ENCODE assay signal across 14 cellular contexts in the genomic region with DNA sequence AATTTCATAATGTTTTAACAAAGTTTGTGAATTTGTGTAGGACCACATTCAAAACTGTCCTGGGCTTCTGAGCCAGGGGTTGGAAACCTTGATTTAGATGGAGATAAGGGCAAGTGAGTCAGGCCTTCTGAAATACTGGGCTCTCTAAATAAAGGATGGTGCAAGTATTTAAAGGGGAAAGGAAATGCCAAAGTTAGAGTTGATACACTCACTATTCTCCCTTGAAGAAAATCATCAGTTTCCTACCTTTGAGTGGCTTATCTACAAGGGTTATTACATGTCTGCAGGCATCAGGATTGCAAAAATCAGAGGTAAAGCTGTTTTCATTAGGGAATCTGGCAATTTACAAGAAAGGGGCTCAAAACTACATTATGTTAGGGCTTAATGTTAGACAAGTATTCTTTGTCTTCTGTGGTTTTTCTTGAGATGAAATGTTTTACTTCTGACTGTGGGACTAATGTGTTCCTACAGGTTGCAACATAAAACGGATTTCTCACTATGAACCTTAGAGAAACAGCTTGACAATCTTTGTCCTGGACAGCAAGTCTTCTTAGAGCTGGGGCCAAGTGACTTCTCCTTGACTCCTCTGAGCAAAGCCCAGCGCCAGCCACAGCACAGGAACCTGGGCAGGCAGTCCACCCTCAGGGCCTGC. TPM values are rescaled to one million over a fixed set of nuclear protein-coding genes. Genes with fewer than 3 reads are reported as not detected.
DNase-seq lines count a peak whose midpoint lies in the region; ATAC-seq and TF ChIP-seq lines count a peak whose summit lies in the region.
"Had no signal": no experiment of that assay in that cellular context is flagged by ENCODE, and none has a peak within 500 bp of the region (broad histone marks: within the 10 kb centered on the region; RNA-seq: fewer than 3 reads in every experiment).

No MANE protein-coding gene starts in this region.

- 80% methylated on average over 2 of the region's 2 CpGs for WGBS in smooth muscle cell (ENCODE audit: low lambda C conversion rate)

- H3K9me3 Mint-ChIP-seq in stimulated activated naive CD8-positive, alpha-beta T cell treated with anti-CD3 and anti-CD28 coated beads, Interleukin-15, amount 100 ng/mL, for 72 hours: peaks cover 7 to 11% of the 10 kb centered on the region in 2 donors
- H3K9me3 Mint-ChIP-seq in type B pancreatic cell: no peaks in the 10 kb centered on the region

- peaks cover 49% of the 10 kb centered on the region for H3K79me2 ChIP-seq in smooth muscle cell (ENCODE audit: low read depth)

- no peak for DNase-seq in stimulated activated naive CD8-positive, alpha-beta T cell treated with anti-CD3 and anti-CD28 coated beads, Interleukin-15, Interleukin-2, amounts not matched to agents 100 U/mL and 50 U/mL, for 24 hours
- DNase-seq in stimulated activated naive CD8-positive, alpha-beta T cell treated with anti-CD3 and anti-CD28 coated beads, Interleukin-15, amount 100 ng/mL, for 72 hours: no peak
- DNase-seq in T-helper 17 cell (no peak), fibroblast of pulmonary artery (ENCODE audit: low read depth) (peak; percentile 44), type B pancreatic cell (ENCODE audit: extremely low spot score, unreplicated experiment) (no peak), SW480 (ENCODE audit: low spot score) (no peak), smooth muscle cell (lab: John Stamatoyannopoulos, UW; ENCODE audit: unreplicated experiment) (no peak)
- DNase-seq: activated T-cell treated with anti-CD3 and anti-CD28 coated beads, Interleukin-2, amount 50 U/mL, for 1 hour; colonic mucosa; Peyer's patch had no signal

- H3K27ac Mint-ChIP-seq in stimulated activated naive CD8-positive, alpha-beta T cell treated with anti-CD3 and anti-CD28 coated beads, Interleukin-15, amount 100 ng/mL, for 72 hours: no peak overlapping the region
- peak overlapping the region; percentile 64 for H3K27ac Mint-ChIP-seq in T-helper 17 cell
- peak overlapping the region; percentile 2 for H3K27ac Mint-ChIP-seq in type B pancreatic cell

- H3F3A ChIP-seq in smooth muscle cell (ENCODE audit: low read depth): no peaks in the 10 kb centered on the region

- H3K4me3 ChIP-seq in fibroblast of pulmonary artery (replicated peaks; ENCODE audit: low read depth, low read length): no peak overlapping the region
- no peak overlapping the region for H3K4me3 ChIP-seq in smooth muscle cell
- H3K4me3 ChIP-seq: BLaER1 treated with 17β-estradiol and CSF1 and Interleukin-3, amounts not matched to agents 10 nM and 100 nM; colonic mucosa; lung; Peyer's patch had no signal

- no peak overlapping the region for H2AFZ ChIP-seq in smooth muscle cell (ENCODE audit: low read depth)

- H3K27me3 Mint-ChIP-seq in stimulated activated naive CD8-positive, alpha-beta T cell treated with anti-CD3 and anti-CD28 coated beads, Interleukin-15, amount 100 ng/mL, for 72 hours: no peaks in the 10 kb centered on the region
- H3K27me3 Mint-ChIP-seq in T-helper 17 cell (no peaks in the 10 kb centered on the region), type B pancreatic cell (no peaks in the 10 kb centered on the region)

- no peaks in the 10 kb centered on the region for H3K4me1 ChIP-seq in smooth muscle cell (ENCODE audit: low read depth)
- H3K4me1 ChIP-seq: colonic mucosa, Peyer's patch had no signal

- TF ChIP-seq CTCF in fibroblast of pulmonary artery (IDR thresholded peaks at IDR 0.05; ENCODE audit: low read length, missing control alignments) (no peak), type B pancreatic cell (conservative IDR thresholded peaks at IDR 0.05) (no peak), smooth muscle cell (IDR thresholded peaks at IDR 0.05; ENCODE audit: borderline replicate concordance, insufficient read depth, poor library complexity, severe bottlenecking) (no peak)

- H3K27ac ChIP-seq in smooth muscle cell (ENCODE audit: low read depth): no peak overlapping the region
- H3K27ac ChIP-seq: colonic mucosa, Peyer's patch had no signal

- H3K4me3 Mint-ChIP-seq in stimulated activated naive CD8-positive, alpha-beta T cell treated with anti-CD3 and anti-CD28 coated beads, Interleukin-15, amount 100 ng/mL, for 72 hours: no peak overlapping the region
- H3K4me3 Mint-ChIP-seq in T-helper 17 cell: no peak overlapping the region
- H3K4me3 Mint-ChIP-seq in type B pancreatic cell: no peak overlapping the region

- H3K27me3 ChIP-seq in smooth muscle cell (ENCODE audit: low read depth): no peaks in the 10 kb centered on the region
- H3K27me3 ChIP-seq: BLaER1 treated with 17β-estradiol and CSF1 and Interleukin-3, amounts not matched to agents 10 nM and 100 nM; colonic mucosa; Peyer's patch had no signal

- ATAC-seq in stimulated activated naive CD8-positive, alpha-beta T cell treated with anti-CD3 and anti-CD28 coated beads, Interleukin-15, Interleukin-2, amounts not matched to agents 100 U/mL and 50 U/mL, for 24 hours: peak; percentile 69
- ATAC-seq in stimulated activated naive CD8-positive, alpha-beta T cell treated with anti-CD3 and anti-CD28 coated beads, Interleukin-15, amount 100 ng/mL, for 72 hours: no peak
- no peak for ATAC-seq in T-helper 17 cell
- no peak for ATAC-seq in HG03469 (IDR thresholded peaks at IDR 0.05; ENCODE audit: unreplicated experiment)

- H3K4me1 Mint-ChIP-seq in stimulated activated naive CD8-positive, alpha-beta T cell treated with anti-CD3 and anti-CD28 coated beads, Interleukin-15, amount 100 ng/mL, for 72 hours: peaks cover 51% of the 10 kb centered on the region
- H3K4me1 Mint-ChIP-seq in T-helper 17 cell (peaks cover 25% of the 10 kb centered on the region), type B pancreatic cell (ENCODE audit: unreplicated experiment) (peaks cover 43% of the 10 kb centered on the region)

- no peaks in the 10 kb centered on the region for H3K36me3 ChIP-seq in smooth muscle cell (ENCODE audit: low read depth)
- H3K36me3 ChIP-seq: colonic mucosa, Peyer's patch had no signal

- no peak overlapping the region for H3K9ac ChIP-seq in smooth muscle cell (ENCODE audit: low read depth)
- H3K9ac ChIP-seq: BLaER1 treated with 17β-estradiol and CSF1 and Interleukin-3, amounts not matched to agents 10 nM and 100 nM had no signal

- no peaks in the 10 kb centered on the region for H3K36me3 Mint-ChIP-seq in T-helper 17 cell (ENCODE audit: low read depth)
- peaks cover 7% of the 10 kb centered on the region for H3K36me3 Mint-ChIP-seq in type B pancreatic cell

- no peaks in the 10 kb centered on the region for H3K9me3 ChIP-seq in T-helper 17 cell (ENCODE audit: control insufficient read depth, low read length, poor library complexity, severe bottlenecking)
- H3K9me3 ChIP-seq in smooth muscle cell (replicated peaks; ENCODE audit: low read depth): no peaks in the 10 kb centered on the region
- H3K9me3 ChIP-seq: colonic mucosa, Peyer's patch had no signal

- H4K20me1 ChIP-seq in smooth muscle cell (ENCODE audit: low read depth): peaks cover 98% of the 10 kb centered on the region

- H3K4me2 ChIP-seq in smooth muscle cell: no peak overlapping the region
- H3K4me2 ChIP-seq: BLaER1 treated with 17β-estradiol and CSF1 and Interleukin-3, amounts not matched to agents 10 nM and 100 nM had no signal

RNA-seq across cellular contexts. Expression of a gene that starts 31.1 kb away (rescaled TPM):
- total RNA-seq in T-helper 17 cell (not detected), type B pancreatic cell (ENCODE audit: low replicate concordance) (not detected in 2 replicates), smooth muscle cell (not detected in 2 replicates)
- 13.5 and 20.4 TPM in 2 replicates for polyA plus RNA-seq in smooth muscle cell
- total RNA-seq: colonic mucosa, lung had no signal
- polyA plus RNA-seq: lung, thymus had no signal

Comparison
In these comparisons a context has a peak if more than half of its experiments do, and no peak if none do; other contexts are left out.
1. H3K27ac Mint-ChIP-seq: peak in T-helper 17 cell (single experiment) and type B pancreatic cell (single experiment); none in stimulated activated naive CD8-positive, alpha-beta T cell treated with anti-CD3 and anti-CD28 coated beads, Interleukin-15, amount 100 ng/mL, for 72 hours (0 of 2).